ENCODE assay signal across 10 cellular contexts in the genomic region with DNA sequence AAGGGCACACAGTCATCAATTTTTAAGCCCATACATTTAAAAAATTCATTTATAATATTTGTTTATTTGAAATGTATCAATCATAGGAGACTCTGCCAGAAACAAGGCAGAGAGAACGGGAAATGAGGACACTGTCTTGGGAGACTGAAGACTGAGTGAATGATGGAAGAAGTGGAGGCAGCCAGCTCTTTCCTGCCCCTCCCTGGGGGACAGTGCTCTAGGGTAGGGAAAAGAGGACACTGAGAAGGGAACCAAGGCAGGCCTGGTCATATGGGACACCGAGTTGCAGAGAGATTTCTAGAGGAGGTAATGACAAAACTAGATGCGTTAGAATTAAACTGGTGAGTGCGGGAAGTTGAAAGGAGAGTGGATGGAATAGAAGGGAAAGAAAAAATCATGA. TPM values are rescaled to one million over a fixed set of nuclear protein-coding genes. Genes with fewer than 3 reads are reported as not detected.
A peak's percentile ranks its signal among the peaks of the same experiment; 100 is the strongest.
DNase-seq lines count a peak whose midpoint lies in the region; ATAC-seq and TF ChIP-seq lines count a peak whose summit lies in the region.
"Had no signal": no experiment of that assay in that cellular context is flagged by ENCODE, and none has a peak within 500 bp of the region (broad histone marks: within the 10 kb centered on the region; RNA-seq: fewer than 3 reads in every experiment).

No MANE protein-coding gene starts in this region.

- DNase-seq in Peyer's patch (no peak), brain microvascular endothelial cell (no peak), mesothelial cell of epicardium (ENCODE audit: low spot score in 2 of 2, unreplicated experiment in 2 of 2) (no peak), suprapubic skin (ENCODE audit: low spot score in 2 of 2) (peak in 1 of 2 donors; percentile 64), GM23338 (ENCODE audit: low spot score) (no peak), NCI-H1417 treated with DMSO at 0.1 percent for 48 hours (lab: John Stamatoyannopoulos, UW) (no peak), NCI-H510A treated with DMSO at 0.1 percent for 48 hours (lab: John Stamatoyannopoulos, UW) (no peak)
- DNase-seq: activated T-cell treated with anti-CD3 and anti-CD28 coated beads, Interleukin-2, amount 50 U/mL, for 48 hours; islet precursor cell; NCI-H2171 treated with DMSO at 0.1 percent for 48 hours had no signal

- no peaks in the 10 kb centered on the region for H3K9me2 ChIP-seq in GM23338 (ENCODE audit: insufficient read depth)

- H3K27ac ChIP-seq in Peyer's patch (peak overlapping the region; percentile 22 to 67 (median 50)), brain microvascular endothelial cell (peak overlapping the region; percentile 82), suprapubic skin (peak overlapping the region; percentile 77), GM23338 (ENCODE audit: low read depth) (no peak overlapping the region)

- WGBS in suprapubic skin: 75% methylated on average over 4 of the region's 4 CpGs

- H3K4me3 ChIP-seq in Peyer's patch: no peak overlapping the region
- no peak overlapping the region for H3K4me3 ChIP-seq in brain microvascular endothelial cell (ENCODE audit: low read depth, low read length)
- no peak overlapping the region for H3K4me3 ChIP-seq in suprapubic skin
- H3K4me3 ChIP-seq in GM23338: no peak overlapping the region

- peaks cover 77% of the 10 kb centered on the region for H3K79me2 ChIP-seq in GM23338 (replicated peaks; ENCODE audit: insufficient read depth)

- peaks cover 4% of the 10 kb centered on the region for H3K9me3 Mint-ChIP-seq in mesothelial cell of epicardium
- no peaks in the 10 kb centered on the region for H3K9me3 Mint-ChIP-seq in GM23338

- H3K27me3 ChIP-seq in Peyer's patch (no peaks in the 10 kb centered on the region), brain microvascular endothelial cell (replicated peaks) (no peaks in the 10 kb centered on the region), suprapubic skin (no peaks in the 10 kb centered on the region), GM23338 (ENCODE audit: insufficient read depth) (no peaks in the 10 kb centered on the region)

- H3K27ac Mint-ChIP-seq in mesothelial cell of epicardium (peak overlapping the region; percentile 32), GM23338 (no peak overlapping the region)

- H3K4me3 Mint-ChIP-seq in mesothelial cell of epicardium (no peak overlapping the region), GM23338 (no peak overlapping the region)

- H3F3A ChIP-seq in GM23338 (replicated peaks; ENCODE audit: low read depth): no peaks in the 10 kb centered on the region

- no peak overlapping the region for H2AFZ ChIP-seq in GM23338

- no peak for TF ChIP-seq EP300 in suprapubic skin (IDR thresholded peaks at IDR 0.05)

- no peak overlapping the region for H3K4me2 ChIP-seq in GM23338

- no peaks in the 10 kb centered on the region for H3K36me3 ChIP-seq in Peyer's patch
- H3K36me3 ChIP-seq in brain microvascular endothelial cell (replicated peaks): no peaks in the 10 kb centered on the region
- H3K36me3 ChIP-seq in suprapubic skin: no peaks in the 10 kb centered on the region
- no peaks in the 10 kb centered on the region for H3K36me3 ChIP-seq in GM23338 (ENCODE audit: insufficient read depth)

- H3K9me3 ChIP-seq in Peyer's patch: no peaks in the 10 kb centered on the region
- H3K9me3 ChIP-seq in suprapubic skin: no peaks in the 10 kb centered on the region

- H3K36me3 Mint-ChIP-seq in mesothelial cell of epicardium: peaks cover 3% of the 10 kb centered on the region
- H3K36me3 Mint-ChIP-seq in GM23338 (ENCODE audit: low read depth): no peaks in the 10 kb centered on the region

- peaks cover 19% of the 10 kb centered on the region; the same call in 1 of the 2 replicates for H4K20me1 ChIP-seq in GM23338 (replicated peaks; ENCODE audit: insufficient read depth)

- in situ Hi-C loops in brain microvascular endothelial cell (cut with HindIII; ENCODE audit: low pct_ligation_motif_present, low sequenced_read_pairs): no loop called here

- peaks cover 38% of the 10 kb centered on the region for H3K4me1 Mint-ChIP-seq in mesothelial cell of epicardium
- peaks cover 17% of the 10 kb centered on the region for H3K4me1 Mint-ChIP-seq in GM23338

- ATAC-seq in GM23338: no peak

- H3K4me1 ChIP-seq in Peyer's patch (peaks cover 0 to 14% (median under 1%) of the 10 kb centered on the region in 4 donors), suprapubic skin (peaks cover 41% of the 10 kb centered on the region), GM23338 (ENCODE audit: insufficient read depth) (peaks cover 6% of the 10 kb centered on the region; the same call in 1 of the 2 replicates)

- H3K27me3 Mint-ChIP-seq in mesothelial cell of epicardium (ENCODE audit: low read depth) (no peaks in the 10 kb centered on the region), GM23338 (ENCODE audit: insufficient read depth, low read depth, poor library complexity) (no peaks in the 10 kb centered on the region)

- no peak for TF ChIP-seq CTCF in Peyer's patch (IDR thresholded peaks at IDR 0.05)
- no peak for TF ChIP-seq CTCF in brain microvascular endothelial cell (IDR thresholded peaks at IDR 0.05; ENCODE audit: low read depth, low read length, missing control alignments)
- TF ChIP-seq CTCF in mesothelial cell of epicardium (IDR thresholded peaks at IDR 0.05; ENCODE audit: unreplicated experiment): no peak
- no peak for TF ChIP-seq CTCF in suprapubic skin (IDR thresholded peaks at IDR 0.05)
- TF ChIP-seq CTCF in GM23338 (conservative IDR thresholded peaks at IDR 0.05; ENCODE audit: low read depth in 2 of 2): no peak

- TF ChIP-seq POLR2A in Peyer's patch (IDR thresholded peaks at IDR 0.05) (no peak), suprapubic skin (IDR thresholded peaks at IDR 0.05) (no peak)

TF ChIP-seq in GM23338, 12 proteins besides CTCF, POLR2A, EP300 and RAD21 (continues in another document):
- no peak for TF ChIP-seq ETS1 (IDR thresholded peaks at IDR 0.05)
- no peak for TF ChIP-seq EZH2 (IDR thresholded peaks at IDR 0.05; ENCODE audit: low read depth, unreplicated experiment)
- TF ChIP-seq ZNF331 (CRISPR knock-in tag; IDR thresholded peaks at IDR 0.05; ENCODE audit: low read depth): no peak

RNA-seq across cellular contexts. Expression of gene EEIG2, which starts 31.6 kb away (rescaled TPM):
- total RNA-seq in Peyer's patch (10 to 100 TPM; 11.1 to 20.6 (median 15.4) TPM), mesothelial cell of epicardium (12.4 to 13.9 TPM (median 12.6 TPM) in 3 replicates), suprapubic skin (1 to 10 TPM; 5.8 to 6.8 (median 6.4) TPM)
- total RNA-seq in GM23338 (2014; rRNA removed; shearing (Covaris generic)): 42.5 and 44.5 TPM in 2 replicates
- polyA plus RNA-seq in GM23338 (2016; fragmentation: Nextera tagmentation; extraction: Ambion mirVana): 6.0 and 7.9 TPM in 2 replicates
